ENCODE assay signal across 8 cellular contexts in the genomic region with DNA sequence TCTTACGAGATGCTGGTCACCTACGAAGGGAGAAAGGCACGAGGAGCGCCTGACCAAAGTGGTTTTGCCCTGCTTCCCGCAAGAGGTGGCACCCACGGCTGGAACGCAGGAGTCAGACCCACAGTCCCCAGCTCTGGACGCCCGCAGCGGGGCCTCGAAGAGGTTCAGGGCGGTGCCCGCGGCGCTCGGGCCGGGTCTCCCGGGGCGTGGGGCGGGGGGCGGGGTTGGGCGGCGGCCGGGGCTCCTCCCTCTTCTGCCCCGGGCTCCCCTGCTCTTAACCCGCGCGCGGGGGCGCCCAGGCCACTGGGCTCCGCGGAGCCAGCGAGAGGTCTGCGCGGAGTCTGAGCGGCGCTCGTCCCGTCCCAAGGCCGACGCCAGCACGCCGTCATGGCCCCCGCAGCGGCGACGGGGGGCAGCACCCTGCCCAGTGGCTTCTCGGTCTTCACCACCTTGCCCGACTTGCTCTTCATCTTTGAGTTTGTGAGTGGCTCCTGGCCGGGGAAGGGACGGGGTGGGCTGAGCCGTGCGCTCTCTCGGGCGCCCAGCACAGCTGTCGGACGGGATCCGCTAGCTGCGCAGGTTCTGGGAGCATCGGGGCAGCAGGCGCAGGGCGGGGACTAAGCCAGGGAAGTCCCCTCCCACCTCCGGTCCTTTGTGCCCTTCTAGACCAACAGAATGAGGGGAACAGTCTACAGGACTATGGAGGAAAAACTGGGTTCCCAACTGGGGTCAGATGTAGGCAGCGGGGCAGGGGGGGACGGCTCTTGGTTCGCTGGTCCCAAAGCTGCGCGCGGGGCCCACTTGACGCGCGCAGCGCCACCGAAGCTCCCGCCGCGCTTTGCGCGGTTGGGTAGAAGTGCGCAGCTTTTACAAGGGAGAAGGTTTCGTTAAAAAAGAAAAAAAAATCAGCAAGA. TPM values are rescaled to one million over a fixed set of nuclear protein-coding genes. Genes with fewer than 3 reads are reported as not detected.
DNase-seq lines count a peak whose midpoint lies in the region; ATAC-seq, FAIRE-seq and TF ChIP-seq lines count a peak whose summit lies in the region.

A gene (plus strand): TSS at position 303 of the 914 bp plus-strand sequence. CDS start 85 bp downstream, at position 388.

- peak; percentile 35 for ATAC-seq in GM18868 (IDR thresholded peaks at IDR 0.05; ENCODE audit: unreplicated experiment)

- H3K27ac Mint-ChIP-seq in activated naive CD8-positive, alpha-beta T cell: peak within 1 kb of the TSS; percentile 97

- H3K4me2 ChIP-seq in keratinocyte (ENCODE audit: control insufficient read depth, extremely low read depth, insufficient read depth, low read depth, low read length): peak within 1 kb of the TSS; percentile 47

- no peaks in the 10 kb centered on the region for H4K20me1 ChIP-seq in keratinocyte (ENCODE audit: control insufficient read depth, extremely low read depth, insufficient read depth, low read length)

- H3K36me3 ChIP-seq in NT2/D1 (ENCODE audit: insufficient read depth, insufficient read length, low read length) (no peaks in the 10 kb centered on the region), keratinocyte (ENCODE audit: control insufficient read depth in 2 of 2, extremely low read depth in 1 of 2, insufficient read depth in 2 of 2, low read length in 2 of 2) (no peaks in the 10 kb centered on the region), SJCRH30 (no peaks in the 10 kb centered on the region)

- H3K4me3 ChIP-seq in NT2/D1 (ENCODE audit: insufficient read length, low read depth) (peak within 1 kb of the TSS; percentile 51), keratinocyte (ENCODE audit: control insufficient read depth in 2 of 3, extremely low read depth in 1 of 3, insufficient read depth in 2 of 3, low read depth in 1 of 3, low read length in 3 of 3) (peak within 1 kb of the TSS in 1 of 3 experiments; percentile 10), SJCRH30 (no peak within 1 kb of the TSS)

- H3K27me3 Mint-ChIP-seq in activated naive CD8-positive, alpha-beta T cell: no peaks in the 10 kb centered on the region

- peaks cover 81% of the 10 kb centered on the region for H3K4me1 Mint-ChIP-seq in activated naive CD8-positive, alpha-beta T cell (ENCODE audit: low read depth)

- H3K9me3 Mint-ChIP-seq in activated naive CD8-positive, alpha-beta T cell (ENCODE audit: low read depth): no peaks in the 10 kb centered on the region

- peak within 1 kb of the TSS; percentile 99 for H3K4me3 Mint-ChIP-seq in activated naive CD8-positive, alpha-beta T cell

- TF ChIP-seq CTCF in keratinocyte (optimal IDR thresholded peaks at IDR 0.05 in 1 of 3, IDR thresholded peaks at IDR 0.05 in 1 of 3, conservative IDR thresholded peaks at IDR 0.05 in 1 of 3; ENCODE audit: extremely low read depth in 1 of 3, insufficient read depth in 2 of 3, low read length in 3 of 3): no peak

- peaks cover 16% of the 10 kb centered on the region for H3K4me1 ChIP-seq in NT2/D1 (ENCODE audit: insufficient read depth, insufficient read length)
- H3K4me1 ChIP-seq in keratinocyte (ENCODE audit: control insufficient read depth, extremely low read depth, insufficient read depth, low read length): no peaks in the 10 kb centered on the region
- H3K4me1 ChIP-seq in SJCRH30: no peaks in the 10 kb centered on the region

- no peaks in the 10 kb centered on the region for H3K79me2 ChIP-seq in keratinocyte (ENCODE audit: control insufficient read depth, insufficient read depth, low read length)

- peaks cover 88% of the 10 kb centered on the region for H3K27me3 ChIP-seq in NT2/D1 (ENCODE audit: insufficient read depth, insufficient read length)
- peaks cover 49% of the 10 kb centered on the region for H3K27me3 ChIP-seq in keratinocyte (ENCODE audit: control insufficient read depth, extremely low read depth, insufficient read depth, low read length)
- peaks cover 8% of the 10 kb centered on the region; the same call in 1 of the 2 replicates for H3K27me3 ChIP-seq in SJCRH30

- H3K27ac ChIP-seq in keratinocyte (ENCODE audit: control insufficient read depth, insufficient read depth, low read length): no peak within 1 kb of the TSS
- H3K27ac ChIP-seq in SJCRH30: no peak within 1 kb of the TSS

- dilution Hi-C loops in keratinocyte (cut with MboI; ENCODE audit: extremely low pct_ligation_motif_present, low sequenced_read_pairs): no loop called here

- peak; percentile 39 for DNase-seq in NT2/D1 (ENCODE audit: low read depth, low spot score)
- no peak for DNase-seq in keratinocyte (ENCODE audit: low read depth, low spot score)
- DNase-seq in stimulated activated CD4-positive, alpha-beta T cell treated with anti-CD3 and anti-CD28 coated beads, Interleukin-1b, Interleukin-23, amount 100 ng/mL, for 48 hours: peak; percentile 49
- DNase-seq in GM03348 (ENCODE audit: low spot score): no peak
- no peak for DNase-seq in GF-D8 (lab: John Stamatoyannopoulos, UW)
- DNase-seq in SJCRH30: no peak

- no peaks in the 10 kb centered on the region for H3K9me1 ChIP-seq in keratinocyte (ENCODE audit: control insufficient read depth, extremely low read depth, insufficient read depth, low read length)

- H3K9ac ChIP-seq in NT2/D1 (ENCODE audit: insufficient read length, low read depth) (peak within 1 kb of the TSS; percentile 58), keratinocyte (ENCODE audit: control insufficient read depth, extremely low read depth, insufficient read depth, low read length) (no peak within 1 kb of the TSS)

- FAIRE-seq in keratinocyte (lab: Jason Lieb, UNC): no peak

- no peaks in the 10 kb centered on the region for H3K9me3 ChIP-seq in NT2/D1 (ENCODE audit: insufficient read depth, low read length)
- no peaks in the 10 kb centered on the region for H3K9me3 ChIP-seq in keratinocyte (ENCODE audit: control insufficient read depth, low read depth, low read length)
- no peaks in the 10 kb centered on the region for H3K9me3 ChIP-seq in SJCRH30 (replicated peaks)

- no peaks in the 10 kb centered on the region for H3K36me3 Mint-ChIP-seq in activated naive CD8-positive, alpha-beta T cell

- H2AFZ ChIP-seq in keratinocyte (ENCODE audit: control insufficient read depth, low read length): no peak within 1 kb of the TSS

RNA-seq across cellular contexts. Expression of the gene that starts here (rescaled TPM):
- not detected in 3 replicates for polyA plus RNA-seq in keratinocyte
- polyA plus RNA-seq in keratinocyte (2011; ENCODE audit: low read depth): not detected
- polyA plus RNA-seq in keratinocyte (2011; cell fraction: cytosol; rRNA removed): not detected in 2 replicates
- not detected in 2 replicates for polyA plus RNA-seq in keratinocyte (2011; cell fraction: nucleus; rRNA removed)
- not detected in 2 replicates for polyA plus RNA-seq in keratinocyte (2012; ENCODE audit: low replicate concordance)
- polyA minus RNA-seq in keratinocyte: not detected in 3 replicates
- not detected for polyA minus RNA-seq in keratinocyte (2011; cell fraction: cytosol; rRNA and poly(A)+ RNA removed)
- not detected in 2 replicates for polyA minus RNA-seq in keratinocyte (2011; cell fraction: nucleus; rRNA and poly(A)+ RNA removed)
- not detected in 2 replicates for total RNA-seq in SJCRH30 (2014; rRNA removed; shearing (Covaris generic))

Comparison
In these comparisons a context has a peak if more than half of its experiments do, and no peak if none do; other contexts are left out.
1. DNase-seq: peak in NT2/D1 (single experiment) and stimulated activated CD4-positive, alpha-beta T cell treated with anti-CD3 and anti-CD28 coated beads, Interleukin-1b, Interleukin-23, amount 100 ng/mL, for 48 hours (single experiment); none in keratinocyte (single experiment), GM03348 (single experiment), GF-D8 (single experiment) and SJCRH30 (0 of 2).